1 cellular context compared by ENCODE assay signal in the genomic region with DNA sequence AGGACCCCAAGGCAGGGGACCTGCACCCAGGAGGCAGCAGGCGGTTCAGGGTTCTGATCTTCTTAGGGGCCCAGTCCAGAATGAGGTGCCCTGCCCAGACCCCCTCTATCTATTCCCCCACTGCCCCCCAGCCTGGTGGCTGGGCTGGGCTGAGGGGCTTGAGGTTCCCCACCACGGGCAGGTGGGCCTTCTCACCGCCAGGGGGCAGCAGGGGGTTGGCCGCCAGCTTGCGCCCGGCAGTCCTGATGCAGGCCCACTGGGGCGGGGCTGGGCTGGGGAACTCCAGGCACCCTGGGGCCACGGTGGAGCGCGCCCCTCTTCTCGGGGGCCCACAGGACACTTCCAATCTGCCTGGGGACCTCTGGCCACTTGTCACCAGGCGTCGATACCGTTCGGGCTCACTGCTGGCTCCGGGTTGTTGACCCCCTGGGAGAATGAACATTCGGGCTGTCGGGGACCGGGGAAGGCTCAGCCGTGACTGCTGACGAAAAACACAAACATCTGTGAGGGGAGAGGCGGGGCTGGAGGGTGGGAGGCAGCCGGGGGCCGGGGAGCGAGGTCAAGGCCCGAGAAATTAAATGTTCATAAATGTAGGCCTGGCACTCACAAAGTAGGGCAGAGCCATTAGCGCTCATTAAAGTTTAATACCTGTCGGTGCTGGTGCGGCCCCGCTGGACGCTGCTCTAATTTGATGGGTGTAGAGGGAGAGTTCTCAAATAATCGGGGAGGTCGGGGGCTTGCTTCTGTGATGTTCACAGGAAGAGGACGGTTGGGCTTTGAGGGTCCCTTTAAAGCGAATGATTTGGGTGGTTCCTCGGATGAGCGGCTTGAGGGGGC.
A peak's percentile ranks its signal among the peaks of the same experiment; 100 is the strongest.
TF ChIP-seq lines count a peak whose summit lies in the region.

No MANE protein-coding gene starts in this region.

TF ChIP-seq in K562, 482 proteins besides CTCF, POLR2A, EP300 and RAD21 (continued from another document and continues in another):
- TF ChIP-seq, protein P1, sequence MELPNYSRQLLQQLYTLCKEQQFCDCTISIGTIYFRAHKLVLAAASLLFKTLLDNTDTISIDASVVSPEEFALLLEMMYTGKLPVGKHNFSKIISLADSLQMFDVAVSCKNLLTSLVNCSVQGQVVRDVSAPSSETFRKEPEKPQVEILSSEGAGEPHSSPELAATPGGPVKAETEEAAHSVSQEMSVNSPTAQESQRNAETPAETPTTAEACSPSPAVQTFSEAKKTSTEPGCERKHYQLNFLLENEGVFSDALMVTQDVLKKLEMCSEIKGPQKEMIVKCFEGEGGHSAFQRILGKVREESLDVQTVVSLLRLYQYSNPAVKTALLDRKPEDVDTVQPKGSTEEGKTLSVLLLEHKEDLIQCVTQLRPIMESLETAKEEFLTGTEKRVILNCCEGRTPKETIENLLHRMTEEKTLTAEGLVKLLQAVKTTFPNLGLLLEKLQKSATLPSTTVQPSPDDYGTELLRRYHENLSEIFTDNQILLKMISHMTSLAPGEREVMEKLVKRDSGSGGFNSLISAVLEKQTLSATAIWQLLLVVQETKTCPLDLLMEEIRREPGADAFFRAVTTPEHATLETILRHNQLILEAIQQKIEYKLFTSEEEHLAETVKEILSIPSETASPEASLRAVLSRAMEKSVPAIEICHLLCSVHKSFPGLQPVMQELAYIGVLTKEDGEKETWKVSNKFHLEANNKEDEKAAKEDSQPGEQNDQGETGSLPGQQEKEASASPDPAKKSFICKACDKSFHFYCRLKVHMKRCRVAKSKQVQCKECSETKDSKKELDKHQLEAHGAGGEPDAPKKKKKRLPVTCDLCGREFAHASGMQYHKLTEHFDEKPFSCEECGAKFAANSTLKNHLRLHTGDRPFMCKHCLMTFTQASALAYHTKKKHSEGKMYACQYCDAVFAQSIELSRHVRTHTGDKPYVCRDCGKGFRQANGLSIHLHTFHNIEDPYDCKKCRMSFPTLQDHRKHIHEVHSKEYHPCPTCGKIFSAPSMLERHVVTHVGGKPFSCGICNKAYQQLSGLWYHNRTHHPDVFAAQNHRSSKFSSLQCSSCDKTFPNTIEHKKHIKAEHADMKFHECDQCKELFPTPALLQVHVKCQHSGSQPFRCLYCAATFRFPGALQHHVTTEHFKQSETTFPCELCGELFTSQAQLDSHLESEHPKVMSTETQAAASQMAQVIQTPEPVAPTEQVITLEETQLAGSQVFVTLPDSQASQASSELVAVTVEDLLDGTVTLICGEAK (IDR thresholded peaks at IDR 0.05), result no peak
- TF ChIP-seq, protein P1 (CRISPR knock-in tag; IDR thresholded peaks at IDR 0.05), result no peak
- TF ChIP-seq GTF2F1 (IDR thresholded peaks at IDR 0.05; ENCODE audit: low read depth, low read length) (no peak), HLTF (IDR thresholded peaks at IDR 0.05) (no peak), YY1 (IDR thresholded peaks at IDR 0.05; ENCODE audit: borderline replicate concordance in 1 of 3, control insufficient read depth in 1 of 3, extremely low read depth in 1 of 3, insufficient read depth in 3 of 3, insufficient read length in 1 of 3, insufficient replicate concordance in 2 of 3, low read depth in 1 of 3, low read length in 2 of 3) (peak in 2 of 3 experiments; percentile 48 to 58), SIRT6 (IDR thresholded peaks at IDR 0.05; ENCODE audit: low read depth, low read length) (no peak), LARP7 (IDR thresholded peaks at IDR 0.05) (no peak), SREBF1 (IDR thresholded peaks at IDR 0.05; ENCODE audit: borderline replicate concordance, low read depth, low read length) (no peak), TAF15 (IDR thresholded peaks at IDR 0.05; ENCODE audit: low read depth, low read length) (no peak), RFX5 (IDR thresholded peaks at IDR 0.05; ENCODE audit: low read depth, low read length) (no peak), ZNF175 (CRISPR knock-in tag; IDR thresholded peaks at IDR 0.05; ENCODE audit: low read depth) (no peak), NCOA6 (IDR thresholded peaks at IDR 0.05) (no peak), PML (IDR thresholded peaks at IDR 0.05; ENCODE audit: low read length) (no peak), RCOR1 (IDR thresholded peaks at IDR 0.05; ENCODE audit: borderline replicate concordance in 1 of 2, low read depth in 2 of 2, low read length in 2 of 2) (peak in 1 of 2 experiments; percentile 55; a peak in 1 of 4 replicates), TBL1XR1 (IDR thresholded peaks at IDR 0.05; ENCODE audit: low read length in 2 of 2) (no peak), ZNF124 (CRISPR knock-in tag; IDR thresholded peaks at IDR 0.05) (no peak), CCAR2 (IDR thresholded peaks at IDR 0.05; ENCODE audit: low read depth, low read length) (no peak), HIVEP1 (CRISPR knock-in tag; IDR thresholded peaks at IDR 0.05) (no peak), KLF6 (CRISPR knock-in tag; IDR thresholded peaks at IDR 0.05; ENCODE audit: borderline replicate concordance) (no peak), FOS (IDR thresholded peaks at IDR 0.05; ENCODE audit: extremely low read depth, insufficient read length) (no peak), ZBTB17 (CRISPR knock-in tag; IDR thresholded peaks at IDR 0.05) (no peak), ZNF347 (CRISPR knock-in tag; IDR thresholded peaks at IDR 0.05; ENCODE audit: low read depth) (no peak), NFRKB (IDR thresholded peaks at IDR 0.05; ENCODE audit: low read depth) (no peak), POLR3G (IDR thresholded peaks at IDR 0.05; ENCODE audit: extremely low read depth, insufficient read length, insufficient replicate concordance) (no peak), FOXP1 (CRISPR knock-in tag; IDR thresholded peaks at IDR 0.05) (no peak), PHB2 (IDR thresholded peaks at IDR 0.05; ENCODE audit: low read depth) (no peak), PHF21A (IDR thresholded peaks at IDR 0.05; ENCODE audit: borderline replicate concordance, low read depth) (no peak), HDAC3 (IDR thresholded peaks at IDR 0.05; ENCODE audit: borderline replicate concordance, partially characterized antibody) (no peak), ZNF507 (tag; conservative IDR thresholded peaks at IDR 0.05) (no peak)
- TF ChIP-seq, protein P2, sequence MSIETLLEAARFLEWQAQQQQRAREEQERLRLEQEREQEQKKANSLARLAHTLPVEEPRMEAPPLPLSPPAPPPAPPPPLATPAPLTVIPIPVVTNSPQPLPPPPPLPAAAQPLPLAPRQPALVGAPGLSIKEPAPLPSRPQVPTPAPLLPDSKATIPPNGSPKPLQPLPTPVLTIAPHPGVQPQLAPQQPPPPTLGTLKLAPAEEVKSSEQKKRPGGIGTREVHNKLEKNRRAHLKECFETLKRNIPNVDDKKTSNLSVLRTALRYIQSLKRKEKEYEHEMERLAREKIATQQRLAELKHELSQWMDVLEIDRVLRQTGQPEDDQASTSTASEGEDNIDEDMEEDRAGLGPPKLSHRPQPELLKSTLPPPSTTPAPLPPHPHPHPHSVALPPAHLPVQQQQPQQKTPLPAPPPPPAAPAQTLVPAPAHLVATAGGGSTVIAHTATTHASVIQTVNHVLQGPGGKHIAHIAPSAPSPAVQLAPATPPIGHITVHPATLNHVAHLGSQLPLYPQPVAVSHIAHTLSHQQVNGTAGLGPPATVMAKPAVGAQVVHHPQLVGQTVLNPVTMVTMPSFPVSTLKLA (conservative IDR thresholded peaks at IDR 0.05), result peak; percentile 37 to 62
- TF ChIP-seq, protein P3, sequence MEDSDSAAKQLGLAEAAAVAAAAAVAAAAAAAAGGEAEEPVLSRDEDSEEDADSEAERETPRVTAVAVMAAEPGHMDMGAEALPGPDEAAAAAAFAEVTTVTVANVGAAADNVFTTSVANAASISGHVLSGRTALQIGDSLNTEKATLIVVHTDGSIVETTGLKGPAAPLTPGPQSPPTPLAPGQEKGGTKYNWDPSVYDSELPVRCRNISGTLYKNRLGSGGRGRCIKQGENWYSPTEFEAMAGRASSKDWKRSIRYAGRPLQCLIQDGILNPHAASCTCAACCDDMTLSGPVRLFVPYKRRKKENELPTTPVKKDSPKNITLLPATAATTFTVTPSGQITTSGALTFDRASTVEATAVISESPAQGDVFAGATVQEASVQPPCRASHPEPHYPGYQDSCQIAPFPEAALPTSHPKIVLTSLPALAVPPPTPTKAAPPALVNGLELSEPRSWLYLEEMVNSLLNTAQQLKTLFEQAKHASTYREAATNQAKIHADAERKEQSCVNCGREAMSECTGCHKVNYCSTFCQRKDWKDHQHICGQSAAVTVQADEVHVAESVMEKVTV (CRISPR knock-in tag; IDR thresholded peaks at IDR 0.05), result no peak
- TF ChIP-seq, protein P4, sequence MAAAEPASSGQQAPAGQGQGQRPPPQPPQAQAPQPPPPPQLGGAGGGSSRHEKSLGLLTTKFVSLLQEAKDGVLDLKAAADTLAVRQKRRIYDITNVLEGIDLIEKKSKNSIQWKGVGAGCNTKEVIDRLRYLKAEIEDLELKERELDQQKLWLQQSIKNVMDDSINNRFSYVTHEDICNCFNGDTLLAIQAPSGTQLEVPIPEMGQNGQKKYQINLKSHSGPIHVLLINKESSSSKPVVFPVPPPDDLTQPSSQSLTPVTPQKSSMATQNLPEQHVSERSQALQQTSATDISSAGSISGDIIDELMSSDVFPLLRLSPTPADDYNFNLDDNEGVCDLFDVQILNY (CRISPR knock-in tag; IDR thresholded peaks at IDR 0.05), result no peak
- TF ChIP-seq, protein P5, sequence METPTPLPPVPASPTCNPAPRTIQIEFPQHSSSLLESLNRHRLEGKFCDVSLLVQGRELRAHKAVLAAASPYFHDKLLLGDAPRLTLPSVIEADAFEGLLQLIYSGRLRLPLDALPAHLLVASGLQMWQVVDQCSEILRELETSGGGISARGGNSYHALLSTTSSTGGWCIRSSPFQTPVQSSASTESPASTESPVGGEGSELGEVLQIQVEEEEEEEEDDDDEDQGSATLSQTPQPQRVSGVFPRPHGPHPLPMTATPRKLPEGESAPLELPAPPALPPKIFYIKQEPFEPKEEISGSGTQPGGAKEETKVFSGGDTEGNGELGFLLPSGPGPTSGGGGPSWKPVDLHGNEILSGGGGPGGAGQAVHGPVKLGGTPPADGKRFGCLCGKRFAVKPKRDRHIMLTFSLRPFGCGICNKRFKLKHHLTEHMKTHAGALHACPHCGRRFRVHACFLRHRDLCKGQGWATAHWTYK (CRISPR knock-in tag; IDR thresholded peaks at IDR 0.05), result no peak
- TF ChIP-seq, protein P6, sequence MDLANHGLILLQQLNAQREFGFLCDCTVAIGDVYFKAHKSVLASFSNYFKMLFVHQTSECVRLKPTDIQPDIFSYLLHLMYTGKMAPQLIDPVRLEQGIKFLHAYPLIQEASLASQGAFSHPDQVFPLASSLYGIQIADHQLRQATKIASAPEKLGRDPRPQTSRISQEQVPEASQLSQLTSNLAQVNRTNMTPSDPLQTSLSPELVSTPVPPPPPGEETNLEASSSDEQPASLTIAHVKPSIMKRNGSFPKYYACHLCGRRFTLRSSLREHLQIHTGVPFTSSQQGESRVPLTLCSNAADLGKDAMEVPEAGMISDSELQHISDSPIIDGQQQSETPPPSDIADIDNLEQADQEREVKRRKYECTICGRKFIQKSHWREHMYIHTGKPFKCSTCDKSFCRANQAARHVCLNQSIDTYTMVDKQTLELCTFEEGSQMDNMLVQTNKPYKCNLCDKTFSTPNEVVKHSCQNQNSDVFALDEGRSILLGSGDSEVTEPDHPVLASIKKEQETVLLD (IDR thresholded peaks at IDR 0.05), result peak; percentile 30; the same call in 1 of the 2 replicates
- TF ChIP-seq, protein P7, sequence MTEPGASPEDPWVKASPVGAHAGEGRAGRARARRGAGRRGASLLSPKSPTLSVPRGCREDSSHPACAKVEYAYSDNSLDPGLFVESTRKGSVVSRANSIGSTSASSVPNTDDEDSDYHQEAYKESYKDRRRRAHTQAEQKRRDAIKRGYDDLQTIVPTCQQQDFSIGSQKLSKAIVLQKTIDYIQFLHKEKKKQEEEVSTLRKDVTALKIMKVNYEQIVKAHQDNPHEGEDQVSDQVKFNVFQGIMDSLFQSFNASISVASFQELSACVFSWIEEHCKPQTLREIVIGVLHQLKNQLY (CRISPR knock-in tag; conservative IDR thresholded peaks at IDR 0.05), result no peak
- TF ChIP-seq, protein P8, sequence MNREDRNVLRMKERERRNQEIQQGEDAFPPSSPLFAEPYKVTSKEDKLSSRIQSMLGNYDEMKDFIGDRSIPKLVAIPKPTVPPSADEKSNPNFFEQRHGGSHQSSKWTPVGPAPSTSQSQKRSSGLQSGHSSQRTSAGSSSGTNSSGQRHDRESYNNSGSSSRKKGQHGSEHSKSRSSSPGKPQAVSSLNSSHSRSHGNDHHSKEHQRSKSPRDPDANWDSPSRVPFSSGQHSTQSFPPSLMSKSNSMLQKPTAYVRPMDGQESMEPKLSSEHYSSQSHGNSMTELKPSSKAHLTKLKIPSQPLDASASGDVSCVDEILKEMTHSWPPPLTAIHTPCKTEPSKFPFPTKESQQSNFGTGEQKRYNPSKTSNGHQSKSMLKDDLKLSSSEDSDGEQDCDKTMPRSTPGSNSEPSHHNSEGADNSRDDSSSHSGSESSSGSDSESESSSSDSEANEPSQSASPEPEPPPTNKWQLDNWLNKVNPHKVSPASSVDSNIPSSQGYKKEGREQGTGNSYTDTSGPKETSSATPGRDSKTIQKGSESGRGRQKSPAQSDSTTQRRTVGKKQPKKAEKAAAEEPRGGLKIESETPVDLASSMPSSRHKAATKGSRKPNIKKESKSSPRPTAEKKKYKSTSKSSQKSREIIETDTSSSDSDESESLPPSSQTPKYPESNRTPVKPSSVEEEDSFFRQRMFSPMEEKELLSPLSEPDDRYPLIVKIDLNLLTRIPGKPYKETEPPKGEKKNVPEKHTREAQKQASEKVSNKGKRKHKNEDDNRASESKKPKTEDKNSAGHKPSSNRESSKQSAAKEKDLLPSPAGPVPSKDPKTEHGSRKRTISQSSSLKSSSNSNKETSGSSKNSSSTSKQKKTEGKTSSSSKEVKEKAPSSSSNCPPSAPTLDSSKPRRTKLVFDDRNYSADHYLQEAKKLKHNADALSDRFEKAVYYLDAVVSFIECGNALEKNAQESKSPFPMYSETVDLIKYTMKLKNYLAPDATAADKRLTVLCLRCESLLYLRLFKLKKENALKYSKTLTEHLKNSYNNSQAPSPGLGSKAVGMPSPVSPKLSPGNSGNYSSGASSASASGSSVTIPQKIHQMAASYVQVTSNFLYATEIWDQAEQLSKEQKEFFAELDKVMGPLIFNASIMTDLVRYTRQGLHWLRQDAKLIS (CRISPR knock-in tag; IDR thresholded peaks at IDR 0.05), result peak; percentile 71; the same call in 1 of the 2 replicates
